In genomic region chr6:85641916-85642773, GRCh38 we compare ENCODE assay signal across 8 cellular contexts. TPM values are rescaled to one million over a fixed set of nuclear protein-coding genes. Genes with fewer than 3 reads are reported as not detected.
A peak's percentile ranks its signal among the peaks of the same experiment; 100 is the strongest.
DNase-seq lines count a peak whose midpoint lies in the region; ATAC-seq and TF ChIP-seq lines count a peak whose summit lies in the region.

No MANE protein-coding gene starts in this region.

- H3K27ac Mint-ChIP-seq in CD4-positive, alpha-beta T cell = peak overlapping the region; percentile 100
- peak overlapping the region; percentile 99 for H3K27ac Mint-ChIP-seq in type B pancreatic cell

- peak overlapping the region; percentile 99 for H3K9ac ChIP-seq in SU-DHL-6 (ENCODE audit: low read length)

- H3K4me3 ChIP-seq in SU-DHL-6 (ENCODE audit: insufficient read depth, low read length, poor library complexity, severe bottlenecking) (peak overlapping the region; percentile 83), heart right ventricle (peak overlapping the region; percentile 78 to 99 (median 95))

- no peaks in the 10 kb centered on the region for H3K27me3 Mint-ChIP-seq in CD4-positive, alpha-beta T cell
- H3K27me3 Mint-ChIP-seq in type B pancreatic cell = no peaks in the 10 kb centered on the region

- H3K27ac ChIP-seq in CD4-positive, alpha-beta T cell (ENCODE audit: low read depth, low read length) = peak overlapping the region; percentile 96
- H3K27ac ChIP-seq in SU-DHL-6 (ENCODE audit: low read depth, low read length) (peak overlapping the region; percentile 91), adipose tissue (ENCODE audit: low read depth, low read length) (peak overlapping the region; percentile 99), heart right ventricle (peak overlapping the region; percentile 94 to 100 (median 100))

- H3K9me3 ChIP-seq in CD4-positive, alpha-beta T cell (ENCODE audit: control insufficient read depth, low read length) = no peaks in the 10 kb centered on the region
- H3K9me3 ChIP-seq in SU-DHL-6 (ENCODE audit: insufficient read depth, low read length) (no peaks in the 10 kb centered on the region), heart right ventricle (no peaks in the 10 kb centered on the region)

- intact Hi-C loops in CD4-positive, alpha-beta T cell (cut with DNase I, micrococcal nuclease) = loop anchor here (1.0 to 10.0 kb wide), 4 partner anchors 36 to 1777 kb away; partner anchors contain the start of gene SNX14 (in 1 of the 2)
- intact Hi-C loops in heart right ventricle (cut with DNase I) = loop anchor here in 9 of 10 donors (1.0 to 5.0 kb wide), 5 partner anchors 35 to 50 kb away; partner anchors contain the start of gene SNX14 (in 2 of the 9)
- intact Hi-C loops in posterior vena cava (cut with DNase I) = loop anchor here in 1 of 2 donors (2.0 kb wide), 1 partner anchor 37 kb away; no protein-coding TSS in a partner anchor

- CTCF ChIA-PET in CD4-positive, alpha-beta T cell (lab: Charles Lee) = interaction anchor here (1.2 to 2.3 kb wide), 4 partner anchors 28 to 50 kb away, joined by 3 to 14 read pairs (median 7); partner anchors contain the start of gene SNX14

- H3K4me2 ChIP-seq in SU-DHL-6 (ENCODE audit: low read depth, low read length, poor library complexity, severe bottlenecking) = peak overlapping the region; percentile 70

- H3K4me3 Mint-ChIP-seq in CD4-positive, alpha-beta T cell = peak overlapping the region; percentile 100
- peak overlapping the region; percentile 96 for H3K4me3 Mint-ChIP-seq in type B pancreatic cell

- WGBS in adipose tissue, 3 donors = 0 to 1% (median 1%) methylated on average over 66 to 85 of the region's 85 CpGs
- WGBS in heart right ventricle, 2 donors = 0% methylated on average over 83 to 85 of the region's 85 CpGs

- peaks cover 69% of the 10 kb centered on the region for H3K36me3 Mint-ChIP-seq in CD4-positive, alpha-beta T cell (ENCODE audit: low read depth)
- peaks cover 43% of the 10 kb centered on the region for H3K36me3 Mint-ChIP-seq in type B pancreatic cell

- H3F3A ChIP-seq in SU-DHL-6 (ENCODE audit: insufficient read depth) = peaks cover 11% of the 10 kb centered on the region

- POLR2A ChIA-PET in CD4-positive, alpha-beta T cell (lab: Charles Lee) = interaction anchor here (0.6 to 9.8 kb wide), 11 partner anchors 8 to 1782 kb away, joined by 3 to 849 read pairs (median 7); partner anchors contain the start of genes CYB5R4, NT5E and SNX14

- no peak overlapping the region for H2AFZ ChIP-seq in SU-DHL-6 (ENCODE audit: low read depth, low read length, severe bottlenecking)

- TF ChIP-seq CTCF in CD4-positive, alpha-beta T cell (IDR thresholded peaks at IDR 0.05) = no peak
- no peak for TF ChIP-seq CTCF in SU-DHL-6 (IDR thresholded peaks at IDR 0.05; ENCODE audit: insufficient read depth, low read length, poor library complexity, severe bottlenecking)
- peak in 1 of 9 donors; percentile 16 for TF ChIP-seq CTCF in heart right ventricle (IDR thresholded peaks at IDR 0.05)
- peak; percentile 27 for TF ChIP-seq CTCF in type B pancreatic cell (conservative IDR thresholded peaks at IDR 0.05)

- H3K79me2 ChIP-seq in SU-DHL-6 (ENCODE audit: insufficient read depth, low read length) = peaks cover 56% of the 10 kb centered on the region

- H3K36me3 ChIP-seq in SU-DHL-6 (ENCODE audit: low read length) (peaks cover 38% of the 10 kb centered on the region), heart right ventricle (peaks cover 0 to 40% (median 26%) of the 10 kb centered on the region in 9 donors)

- ATAC-seq in CD4-positive, alpha-beta T cell (ENCODE audit: poor library complexity) = no peak
- peak; percentile 0 to 6 (median 0) for ATAC-seq in heart right ventricle
- ATAC-seq in HG03045 (IDR thresholded peaks at IDR 0.05; ENCODE audit: unreplicated experiment) = no peak

- H3K9me3 Mint-ChIP-seq in CD4-positive, alpha-beta T cell = no peaks in the 10 kb centered on the region
- no peaks in the 10 kb centered on the region for H3K9me3 Mint-ChIP-seq in type B pancreatic cell

- H3K27me3 ChIP-seq in CD4-positive, alpha-beta T cell (ENCODE audit: control insufficient read depth, insufficient read depth, low read length) = no peaks in the 10 kb centered on the region
- H3K27me3 ChIP-seq in SU-DHL-6 (ENCODE audit: low read length) (no peaks in the 10 kb centered on the region), heart right ventricle (no peaks in the 10 kb centered on the region)

- DNase-seq in CD4-positive, alpha-beta T cell = peak; percentile 17 to 58 (median 36)
- peak; percentile 14 for DNase-seq in HuH-7.5 (ENCODE audit: low spot score)
- DNase-seq in heart right ventricle = peak; percentile 54 to 64
- DNase-seq in posterior vena cava (ENCODE audit: low spot score) = peak; percentile 88
- DNase-seq in type B pancreatic cell (ENCODE audit: extremely low spot score, unreplicated experiment) = peak; percentile 73

- peaks cover 63% of the 10 kb centered on the region for H3K4me1 Mint-ChIP-seq in CD4-positive, alpha-beta T cell (ENCODE audit: low read depth)
- H3K4me1 Mint-ChIP-seq in type B pancreatic cell (ENCODE audit: unreplicated experiment) = peaks cover 44% of the 10 kb centered on the region

- H3K4me1 ChIP-seq in heart right ventricle = peaks cover 4 to 58% (median 49%) of the 10 kb centered on the region in 9 donors

- H4K20me1 ChIP-seq in SU-DHL-6 (ENCODE audit: low read depth, low read length) = peaks cover 41% of the 10 kb centered on the region

- H3K9me2 ChIP-seq in SU-DHL-6 (replicated peaks; ENCODE audit: insufficient read depth, low read length) = no peaks in the 10 kb centered on the region

RNA-seq across cellular contexts. Expression of gene SYNCRIP, which starts 0.5 kb away (rescaled TPM):
- 10 to 100 TPM; 53.2 to 58.3 TPM for total RNA-seq in CD4-positive, alpha-beta T cell
- polyA plus RNA-seq in adipose tissue (10 to 100 TPM; 18.9 to 48.5 (median 42.6) TPM), heart right ventricle (10 to 100 TPM; 24.6 to 27.4 TPM)
- total RNA-seq in heart right ventricle (10 to 100 TPM; 56.1 to 72.6 (median 61.2) TPM), posterior vena cava (100 to 1,000 TPM; 113 to 147 TPM), type B pancreatic cell (ENCODE audit: low replicate concordance) (116 and 117 TPM in 2 replicates)

RNA-seq across cellular contexts. Expression of gene SNX14, which starts 48.5 kb away (rescaled TPM):
- 10 to 100 TPM; 30.8 to 31.5 TPM for total RNA-seq in CD4-positive, alpha-beta T cell
- polyA plus RNA-seq in adipose tissue (10 to 100 TPM; 33.0 to 48.6 (median 33.3) TPM), heart right ventricle (10 to 100 TPM; 31.5 to 52.5 TPM)
- total RNA-seq in heart right ventricle (10 to 100 TPM; 21.3 to 38.1 (median 27.1) TPM), posterior vena cava (10 to 100 TPM; 74.2 to 77.0 TPM), type B pancreatic cell (ENCODE audit: low replicate concordance) (62.4 and 64.4 TPM in 2 replicates)

Comparison
In these comparisons a context has a peak if more than half of its experiments do, and no peak if none do; other contexts are left out.
1. ATAC-seq: peak in heart right ventricle (8 of 8); none in CD4-positive, alpha-beta T cell (single experiment) and HG03045 (single experiment).
2. DNase-seq: peak in every context shown above with its lines; median percentile 88 in posterior vena cava; 73 in type B pancreatic cell; 59 in heart right ventricle; 36 in CD4-positive, alpha-beta T cell; 14 in HuH-7.5.
3. Peak in every context shown above with its lines, with median percentiles within 50 percentile points of each other: H3K27ac ChIP-seq.